Comparison of ENCODE assay signal across 8 cellular contexts in genomic region chr17:34580685-34581445, GRCh38. TPM values are rescaled to one million over a fixed set of nuclear protein-coding genes. Genes with fewer than 3 reads are reported as not detected.
DNase-seq lines count a peak whose midpoint lies in the region; ATAC-seq, FAIRE-seq and TF ChIP-seq lines count a peak whose summit lies in the region.

No MANE protein-coding gene starts in this region.

- H3K36me3 Mint-ChIP-seq in naive thymus-derived CD4-positive, alpha-beta T cell: no peaks in the 10 kb centered on the region

- BruUV-seq in K562 (replicated peaks; lab: Mats Ljungman, UMichigan): no TSS peak

- H3K27me3 ChIP-seq in K562 (ENCODE audit: control insufficient read depth in 2 of 2, insufficient read depth in 2 of 2, low read length in 2 of 2): peaks cover 0 to 49% of the 10 kb centered on the region in 2 experiments; a peak in 3 of 5 replicates
- H3K27me3 ChIP-seq in naive thymus-derived CD4-positive, alpha-beta T cell (ENCODE audit: control insufficient read depth in 2 of 2, insufficient read depth in 2 of 2, low read length in 2 of 2): peaks cover 0 to 15% of the 10 kb centered on the region in 2 donors

- FAIRE-seq in K562 (lab: Jason Lieb, UNC): no peak

- peak; percentile 11 for DNase-seq in stimulated activated CD4-positive, alpha-beta T cell treated with anti-CD3 and anti-CD28 coated beads, Interleukin-12 subunit alpha, Interleukin-12 subunit beta, amount 100 ng/mL, for 4 hours
- DNase-seq in stimulated activated CD4-positive, alpha-beta T cell treated with anti-CD3 and anti-CD28 coated beads, Interleukin-4, amount 100 ng/mL, for 24 hours: no peak
- peak; percentile 6 to 56 (median 36) for DNase-seq in K562 (ENCODE audit: extremely low read depth in 1 of 4, low spot score in 3 of 4)
- DNase-seq in naive thymus-derived CD4-positive, alpha-beta T cell: peak in 1 of 9 donors; percentile 21
- no peak for DNase-seq in NCI-H2107 (lab: John Stamatoyannopoulos, UW)
- DNase-seq in NCI-H187 (lab: John Stamatoyannopoulos, UW): no peak

- H2AFZ ChIP-seq in K562 (ENCODE audit: low read depth, low read length): no peak overlapping the region

- POLR2A ChIA-PET in K562 (lab: Yijun Ruan, JAX): interaction anchor here (0.8 kb wide), 1 partner anchor 48 kb away, joined by 6 read pairs; no protein-coding TSS in a partner anchor
- POLR2A ChIA-PET in naive thymus-derived CD4-positive, alpha-beta T cell (lab: Charles Lee): no interaction called here

- CTCF ChIA-PET in K562 (lab: Yijun Ruan, JAX; ENCODE audit: low intra/inter-chr PET ratio): interaction anchor here (0.7 kb wide), 1 partner anchor 342 kb away, joined by 3 read pairs; no protein-coding TSS in a partner anchor
- CTCF ChIA-PET in naive thymus-derived CD4-positive, alpha-beta T cell (lab: Charles Lee): no interaction called here

- no peak for TF ChIP-seq EP300 in K562 (IDR thresholded peaks at IDR 0.05; ENCODE audit: low read length)

- peaks cover 0 to 21% of the 10 kb centered on the region in 2 experiments; a peak in 2 of 5 replicates for H3K4me1 ChIP-seq in K562 (replicated peaks in 1 of 2; ENCODE audit: control insufficient read depth in 2 of 2, insufficient read depth in 2 of 2, low read length in 2 of 2)
- peaks cover 0 to 6% of the 10 kb centered on the region in 2 donors for H3K4me1 ChIP-seq in naive thymus-derived CD4-positive, alpha-beta T cell (ENCODE audit: control insufficient read depth in 2 of 2, insufficient read depth in 2 of 2, low read length in 2 of 2)

- in situ Hi-C loops in K562 (cut with MboI): no loop called here

- no peak overlapping the region for H3K4me3 ChIP-seq in K562
- H3K4me3 ChIP-seq in naive thymus-derived CD4-positive, alpha-beta T cell (ENCODE audit: low read length): peak overlapping the region; percentile 27

- H3K4me1 Mint-ChIP-seq in naive thymus-derived CD4-positive, alpha-beta T cell: peaks cover 6 to 16% (median 10%) of the 10 kb centered on the region in 7 donors

- TF ChIP-seq POLR2A in K562 (conservative IDR thresholded peaks at IDR 0.05): no peak

- intact Hi-C loops in K562 (cut with micrococcal nuclease): no loop called here
- intact Hi-C loops in naive thymus-derived CD4-positive, alpha-beta T cell (cut with micrococcal nuclease): no loop called here

- no peaks in the 10 kb centered on the region for H3K9me1 ChIP-seq in K562 (ENCODE audit: control insufficient read depth, insufficient read depth, low read length)

- no peaks in the 10 kb centered on the region for H3K9me3 ChIP-seq in K562 (replicated peaks; ENCODE audit: control insufficient read depth, insufficient read depth, low read depth, low read length)
- H3K9me3 ChIP-seq in naive thymus-derived CD4-positive, alpha-beta T cell (ENCODE audit: control insufficient read depth in 2 of 3, low read length in 3 of 3): no peaks in the 10 kb centered on the region

- no peaks in the 10 kb centered on the region for H3K79me2 ChIP-seq in K562 (ENCODE audit: control insufficient read depth, insufficient read depth, low read length)

- 13% methylated on average over 38 of the region's 71 CpGs for WGBS in K562 (ENCODE audit: insufficient coverage, low coverage, missing lambda C conversion rate)

- peak overlapping the region; percentile 51 to 83 (median 72) for H3K4me3 Mint-ChIP-seq in naive thymus-derived CD4-positive, alpha-beta T cell

- ATAC-seq in K562: peak; percentile 61; the same call in 2 of the 3 replicates
- no peak for ATAC-seq in naive thymus-derived CD4-positive, alpha-beta T cell
- ATAC-seq in GM18870 (IDR thresholded peaks at IDR 0.05; ENCODE audit: unreplicated experiment): no peak
- no peak for ATAC-seq in GM18498 (IDR thresholded peaks at IDR 0.05; ENCODE audit: unreplicated experiment)

- H3K4me2 ChIP-seq in K562 (ENCODE audit: insufficient read depth, low read length): no peak overlapping the region

- peak in 1 of 3 experiments; percentile 29; a peak in 2 of 6 replicates for TF ChIP-seq CTCF in K562 (IDR thresholded peaks at IDR 0.05 in 2 of 3, conservative IDR thresholded peaks at IDR 0.05 in 1 of 3; ENCODE audit: insufficient read depth in 2 of 3, low read depth in 1 of 3, low read length in 3 of 3)

- H3K9ac ChIP-seq in K562 (ENCODE audit: insufficient read depth in 1 of 2, low read depth in 2 of 2, low read length in 2 of 2): no peak overlapping the region

- H4K20me1 ChIP-seq in K562 (replicated peaks; ENCODE audit: control insufficient read depth, insufficient read depth, low read length): peaks cover 18% of the 10 kb centered on the region; the same call in 1 of the 2 replicates

- H3K27ac Mint-ChIP-seq in naive thymus-derived CD4-positive, alpha-beta T cell: no peak overlapping the region

- H3K27me3 Mint-ChIP-seq in naive thymus-derived CD4-positive, alpha-beta T cell: peaks cover 58 to 88% (median 72%) of the 10 kb centered on the region in 5 donors

- H3K36me3 ChIP-seq in K562 (ENCODE audit: control insufficient read depth, insufficient read depth, low read length): no peaks in the 10 kb centered on the region
- H3K36me3 ChIP-seq in naive thymus-derived CD4-positive, alpha-beta T cell (ENCODE audit: control insufficient read depth in 2 of 3, insufficient read depth in 3 of 3, low read length in 3 of 3): no peaks in the 10 kb centered on the region

- no peak overlapping the region for H3K27ac ChIP-seq in K562 (ENCODE audit: extremely low read depth, low read depth, low read length)
- no peak overlapping the region for H3K27ac ChIP-seq in naive thymus-derived CD4-positive, alpha-beta T cell (ENCODE audit: low read depth, low read length)

- H3K9me3 Mint-ChIP-seq in naive thymus-derived CD4-positive, alpha-beta T cell: no peaks in the 10 kb centered on the region

- TF ChIP-seq RAD21 in K562 (CRISPR knock-in tag; conservative IDR thresholded peaks at IDR 0.05 in 1 of 2, IDR thresholded peaks at IDR 0.05 in 1 of 2): no peak

TF ChIP-seq in K562, 482 proteins besides CTCF, POLR2A, EP300 and RAD21 (continues in another document):
- TF ChIP-seq ZBTB7A (IDR thresholded peaks at IDR 0.05; ENCODE audit: borderline replicate concordance, control insufficient read depth, low read depth, low read length): peak; percentile 32; the same call in 1 of the 2 replicates
- TF ChIP-seq ARID2 (IDR thresholded peaks at IDR 0.05): no peak
- TF ChIP-seq CAMTA2 (CRISPR knock-in tag; conservative IDR thresholded peaks at IDR 0.05): no peak
- TF ChIP-seq RBM34 (IDR thresholded peaks at IDR 0.05; ENCODE audit: borderline replicate concordance, insufficient read depth, low read length): no peak
- no peak for TF ChIP-seq MEF2D (tag; conservative IDR thresholded peaks at IDR 0.05; ENCODE audit: low read depth)
- TF ChIP-seq L3MBTL2 (IDR thresholded peaks at IDR 0.05): peak; percentile 43
- no peak for TF ChIP-seq RNF219 (CRISPR knock-in tag; IDR thresholded peaks at IDR 0.05)
- no peak for TF ChIP-seq ERF (CRISPR knock-in tag; IDR thresholded peaks at IDR 0.05)
- TF ChIP-seq NFYB (IDR thresholded peaks at IDR 0.05; ENCODE audit: extremely low read depth, insufficient read length): no peak
- no peak for TF ChIP-seq ZNF431 (CRISPR knock-in tag; IDR thresholded peaks at IDR 0.05)

RNA-seq across cellular contexts. Expression of gene TMEM132E, which starts 1.5 kb away (rescaled TPM):
- not detected in 2 replicates for total RNA-seq in K562 (2011; cell fraction: chromatin; rRNA removed; ENCODE audit: low replicate concordance)
- total RNA-seq in K562 (2011; cell fraction: nucleolus; rRNA removed): not detected in 2 replicates
- not detected in 2 replicates for total RNA-seq in K562 (2011; cell fraction: nucleoplasm; rRNA removed)
- total RNA-seq in K562 (2014; rRNA removed) (not detected in 2 replicates), K562 (2014; rRNA removed; fragmentation: Illumina TruSeq; extraction: Trizol) (not detected in 2 replicates), K562 (2015; rRNA removed; fragmentation: Illumina TruSeq; extraction: Trizol) (not detected in 2 replicates), K562 (2021) (not detected in 2 replicates)
- polyA plus RNA-seq in K562 (2011; rRNA removed) (not detected in 2 replicates), K562 (2014; fragmentation: Illumina TruSeq; extraction: Trizol) (not detected in 2 replicates), K562 (2014; fragmentation: Nextera tagmentation; extraction: Ambion mirVana) (not detected), K562 (2014; rRNA removed) (not detected in 2 replicates)
- not detected in 2 replicates for polyA plus RNA-seq in K562 (2011; cell fraction: cytosol; rRNA removed)
- not detected in 2 replicates for polyA plus RNA-seq in K562 (2011; cell fraction: nucleus; rRNA removed)
- polyA plus RNA-seq in K562 (2012): not detected in 2 replicates
- not detected in 2 replicates for polyA minus RNA-seq in K562 (2011; rRNA and poly(A)+ RNA removed)
- not detected in 2 replicates for polyA minus RNA-seq in K562 (2011; cell fraction: cytosol; rRNA and poly(A)+ RNA removed)
- not detected in 2 replicates for polyA minus RNA-seq in K562 (2011; cell fraction: nucleus; rRNA and poly(A)+ RNA removed)
- under 1 TPM in 4 of 5 experiments, not detected in 1; 0.10 to 0.89 (median 0.40) TPM for total RNA-seq in naive thymus-derived CD4-positive, alpha-beta T cell
- under 1 TPM; 0.28 to 0.41 TPM for polyA plus RNA-seq in naive thymus-derived CD4-positive, alpha-beta T cell

Comparison
In these comparisons a context has a peak if more than half of its experiments do, and no peak if none do; other contexts are left out.
1. DNase-seq: peak in stimulated activated CD4-positive, alpha-beta T cell treated with anti-CD3 and anti-CD28 coated beads, Interleukin-12 subunit alpha, Interleukin-12 subunit beta, amount 100 ng/mL, for 4 hours (single experiment) and K562 (4 of 4); none in stimulated activated CD4-positive, alpha-beta T cell treated with anti-CD3 and anti-CD28 coated beads, Interleukin-4, amount 100 ng/mL, for 24 hours (single experiment), NCI-H2107 (single experiment) and NCI-H187 (0 of 2).